ENCODE assay signal across 20 cellular contexts in the genomic region with DNA sequence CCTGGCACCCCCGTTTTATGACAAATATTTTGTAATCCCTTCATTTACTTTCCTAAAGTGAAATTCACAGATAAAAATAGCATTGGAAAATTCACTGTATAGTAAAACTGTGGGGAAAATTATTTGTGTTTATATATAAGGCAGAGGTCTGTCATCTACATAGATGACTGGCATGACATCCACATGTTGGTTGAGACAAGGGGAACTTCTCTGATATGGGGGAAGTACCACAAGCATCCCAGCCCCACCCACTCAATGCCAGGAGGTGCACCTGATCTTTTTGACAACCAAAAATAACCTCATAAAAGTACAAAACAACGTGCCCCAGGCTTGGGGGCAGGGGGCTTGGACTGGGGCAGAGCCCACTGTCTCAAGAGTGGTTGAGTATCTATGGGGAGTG. TPM values are rescaled to one million over a fixed set of nuclear protein-coding genes. Genes with fewer than 3 reads are reported as not detected.
A peak's percentile ranks its signal among the peaks of the same experiment; 100 is the strongest.
DNase-seq lines count a peak whose midpoint lies in the region; ATAC-seq and TF ChIP-seq lines count a peak whose summit lies in the region.
"Had no signal": no experiment of that assay in that cellular context is flagged by ENCODE, and none has a peak within 500 bp of the region (broad histone marks: within the 10 kb centered on the region; RNA-seq: fewer than 3 reads in every experiment).

No MANE protein-coding gene starts in this region.

- H3K4me1 ChIP-seq in mucosa of rectum (ENCODE audit: control insufficient read depth in 2 of 2, insufficient read depth in 2 of 2, low read length in 2 of 2): peaks cover 22 to 30% of the 10 kb centered on the region in 2 donors

- H3K27ac Mint-ChIP-seq in stimulated activated naive CD8-positive, alpha-beta T cell treated with anti-CD3 and anti-CD28 coated beads, Interleukin-15, amount 100 ng/mL, for 72 hours: no peak overlapping the region
- H3K27ac Mint-ChIP-seq in activated B cell treated with CpG ODN at 0.5 μM for 24 hours: no peak overlapping the region
- no peak overlapping the region for H3K27ac Mint-ChIP-seq in activated naive CD4-positive, alpha-beta T cell treated with anti-CD3 and anti-CD28 coated beads, Interleukin-2, amount 50 U/mL, for 72 hours
- H3K27ac Mint-ChIP-seq: GM23338 had no signal

- POLR2A ChIA-PET in activated B cell treated with CpG ODN at 0.5 μM for 24 hours (lab: Charles Lee): no interaction called here

- peaks cover 2% of the 10 kb centered on the region for H3K36me3 Mint-ChIP-seq in activated B cell treated with CpG ODN at 0.5 μM for 24 hours (ENCODE audit: low read depth)
- H3K36me3 Mint-ChIP-seq in activated naive CD4-positive, alpha-beta T cell treated with anti-CD3 and anti-CD28 coated beads, Interleukin-2, amount 50 U/mL, for 72 hours: peaks cover 6 to 12% of the 10 kb centered on the region in 2 donors

- no peak overlapping the region for H3K9ac ChIP-seq in mucosa of rectum (ENCODE audit: low read depth in 1 of 2, low read length in 2 of 2)

- ATAC-seq in stimulated activated naive CD8-positive, alpha-beta T cell treated with anti-CD3 and anti-CD28 coated beads, Interleukin-15, amount 100 ng/mL, for 72 hours: peak; percentile 71
- ATAC-seq in stimulated activated naive CD8-positive, alpha-beta T cell treated with anti-CD3 and anti-CD28 coated beads, Interleukin-15, Interleukin-2, amounts not matched to agents 100 U/mL and 50 U/mL, for 24 hours: no peak
- ATAC-seq in activated B cell treated with CpG ODN at 0.5 μM for 24 hours (ENCODE audit: low read depth) (peak; percentile 80), GM18511 (IDR thresholded peaks at IDR 0.05; ENCODE audit: unreplicated experiment) (no peak)
- ATAC-seq in activated naive CD4-positive, alpha-beta T cell treated with anti-CD3 and anti-CD28 coated beads, Interleukin-2, amount 50 U/mL, for 72 hours: no peak
- ATAC-seq: Panc1 had no signal

- TF ChIP-seq CTCF in activated B cell treated with CpG ODN at 0.5 μM for 24 hours (IDR thresholded peaks at IDR 0.05): no peak

- peaks cover 31% of the 10 kb centered on the region for H3K27me3 Mint-ChIP-seq in stimulated activated naive CD8-positive, alpha-beta T cell treated with anti-CD3 and anti-CD28 coated beads, Interleukin-15, amount 100 ng/mL, for 72 hours
- H3K27me3 Mint-ChIP-seq in activated B cell treated with CpG ODN at 0.5 μM for 24 hours: peaks cover 8% of the 10 kb centered on the region

- peak overlapping the region; percentile 82 to 88 for H3K27ac ChIP-seq in mucosa of rectum (ENCODE audit: low read depth in 2 of 2, low read length in 2 of 2)
- H3K27ac ChIP-seq: SK-N-MC had no signal

- no peaks in the 10 kb centered on the region for H3K4me1 Mint-ChIP-seq in stimulated activated naive CD8-positive, alpha-beta T cell treated with anti-CD3 and anti-CD28 coated beads, Interleukin-15, amount 100 ng/mL, for 72 hours
- H3K4me1 Mint-ChIP-seq in activated B cell treated with CpG ODN at 0.5 μM for 24 hours: peaks cover 21% of the 10 kb centered on the region

- H3K27me3 ChIP-seq in mucosa of rectum (ENCODE audit: control insufficient read depth in 2 of 2, insufficient read depth in 2 of 2, low read length in 2 of 2): no peaks in the 10 kb centered on the region

- peaks cover 2 to 4% of the 10 kb centered on the region in 2 donors for H3K9me3 ChIP-seq in mucosa of rectum (ENCODE audit: control insufficient read depth in 2 of 2, low read length in 2 of 2)

- DNase-seq in stimulated activated naive CD8-positive, alpha-beta T cell treated with anti-CD3 and anti-CD28 coated beads, Interleukin-15, amount 100 ng/mL, for 72 hours: no peak
- no peak for DNase-seq in stimulated activated naive CD8-positive, alpha-beta T cell treated with anti-CD3 and anti-CD28 coated beads, Interleukin-15, Interleukin-2, amounts not matched to agents 100 U/mL and 50 U/mL, for 24 hours
- DNase-seq in activated B cell treated with CpG ODN at 0.5 μM for 24 hours (no peak), T1000 (lab: John Stamatoyannopoulos, UW) (no peak), inferior parietal cortex (ENCODE audit: extremely low spot score) (no peak)
- DNase-seq in activated naive CD4-positive, alpha-beta T cell treated with anti-CD3 and anti-CD28 coated beads, Interleukin-2, amount 50 U/mL, for 72 hours (ENCODE audit: low spot score in 2 of 2): no peak
- DNase-seq: DMS153, DND-41, H9, IMR-90, KG1, MG63, NCI-H2029, NCI-H2227 treated with DMSO at 0.1 percent for 48 hours, SIG-M5 had no signal

- no peaks in the 10 kb centered on the region for H3K36me3 ChIP-seq in mucosa of rectum (ENCODE audit: control insufficient read depth in 2 of 2, insufficient read depth in 2 of 2, low read length in 2 of 2)
- H3K36me3 ChIP-seq: MG63 had no signal

- peak overlapping the region in 1 of 2 donors; percentile 34 for H3K4me3 ChIP-seq in mucosa of rectum (ENCODE audit: low read length in 2 of 2)
- H3K4me3 ChIP-seq: GM23338, MG63, SK-N-MC had no signal

- no peak overlapping the region for H3K4me3 Mint-ChIP-seq in stimulated activated naive CD8-positive, alpha-beta T cell treated with anti-CD3 and anti-CD28 coated beads, Interleukin-15, amount 100 ng/mL, for 72 hours
- H3K4me3 Mint-ChIP-seq in activated B cell treated with CpG ODN at 0.5 μM for 24 hours: no peak overlapping the region
- H3K4me3 Mint-ChIP-seq: GM23338, H9 had no signal

- intact Hi-C loops in activated B cell treated with CpG ODN at 0.5 μM for 24 hours (cut with micrococcal nuclease): no loop called here

- CTCF ChIA-PET in activated B cell treated with CpG ODN at 0.5 μM for 24 hours (lab: Charles Lee): interaction anchor here (1.2 to 1.5 kb wide), 2 partner anchors 8 to 193 kb away, joined by 3 to 5 read pairs; no protein-coding TSS in a partner anchor

- H3K9me3 Mint-ChIP-seq in stimulated activated naive CD8-positive, alpha-beta T cell treated with anti-CD3 and anti-CD28 coated beads, Interleukin-15, amount 100 ng/mL, for 72 hours: peaks cover 0 to 10% of the 10 kb centered on the region in 2 donors
- H3K9me3 Mint-ChIP-seq in activated B cell treated with CpG ODN at 0.5 μM for 24 hours: peaks cover 6% of the 10 kb centered on the region
- H3K9me3 Mint-ChIP-seq in activated naive CD4-positive, alpha-beta T cell treated with anti-CD3 and anti-CD28 coated beads, Interleukin-2, amount 50 U/mL, for 72 hours: peaks cover 10 to 16% of the 10 kb centered on the region in 2 donors

RNA-seq across cellular contexts. Expression of a gene that starts 6.3 kb away (rescaled TPM):
- 13.7 and 14.7 TPM in 2 replicates for total RNA-seq in activated B cell treated with CpG ODN at 0.5 μM for 24 hours
- total RNA-seq in activated naive CD4-positive, alpha-beta T cell treated with anti-CD3 and anti-CD28 coated beads, Interleukin-2, amount 50 U/mL, for 72 hours: 10 to 100 TPM in 1 of 2 donors, 1 to 10 TPM in 1; 5.0 to 12.2 TPM

Comparison
In these comparisons a context has a peak if more than half of its experiments do, and no peak if none do; other contexts are left out.
1. ATAC-seq: peak in stimulated activated naive CD8-positive, alpha-beta T cell treated with anti-CD3 and anti-CD28 coated beads, Interleukin-15, amount 100 ng/mL, for 72 hours (single experiment) and activated B cell treated with CpG ODN at 0.5 μM for 24 hours (single experiment); none in stimulated activated naive CD8-positive, alpha-beta T cell treated with anti-CD3 and anti-CD28 coated beads, Interleukin-15, Interleukin-2, amounts not matched to agents 100 U/mL and 50 U/mL, for 24 hours (single experiment), activated naive CD4-positive, alpha-beta T cell treated with anti-CD3 and anti-CD28 coated beads, Interleukin-2, amount 50 U/mL, for 72 hours (0 of 2) and GM18511 (single experiment).